In genomic region chr5:132635873-132636272, GRCh38 we compare ENCODE assay signal across 1 cellular context.
TF ChIP-seq lines count a peak whose summit lies in the region.

No MANE protein-coding gene starts in this region.

TF ChIP-seq in HepG2, 621 proteins besides CTCF, POLR2A, EP300 and RAD21:
- TF ChIP-seq TBX3 (IDR thresholded peaks at IDR 0.05; ENCODE audit: borderline replicate concordance) (no peak), ZNF30 (CRISPR knock-in tag; IDR thresholded peaks at IDR 0.05) (no peak), ZNF350 (CRISPR knock-in tag; IDR thresholded peaks at IDR 0.05; ENCODE audit: borderline replicate concordance, low read depth) (no peak), ARID2 (CRISPR knock-in tag; IDR thresholded peaks at IDR 0.05; ENCODE audit: borderline replicate concordance) (no peak), MAFK (conservative IDR thresholded peaks at IDR 0.05 in 1 of 2, IDR thresholded peaks at IDR 0.05 in 1 of 2; ENCODE audit: low read length in 2 of 2) (no peak), PAWR (CRISPR knock-in tag; IDR thresholded peaks at IDR 0.05; ENCODE audit: borderline replicate concordance) (no peak), CEBPG (CRISPR knock-in tag; IDR thresholded peaks at IDR 0.05) (no peak), GMEB2 (CRISPR knock-in tag; IDR thresholded peaks at IDR 0.05; ENCODE audit: low read depth) (no peak), GPBP1L1 (CRISPR knock-in tag; IDR thresholded peaks at IDR 0.05) (no peak), HNRNPUL1 (IDR thresholded peaks at IDR 0.05; ENCODE audit: low read depth, low read length) (no peak), ZNF704 (CRISPR knock-in tag; IDR thresholded peaks at IDR 0.05; ENCODE audit: borderline replicate concordance) (no peak), ADNP (CRISPR knock-in tag; IDR thresholded peaks at IDR 0.05) (no peak), HBP1 (CRISPR knock-in tag; IDR thresholded peaks at IDR 0.05; ENCODE audit: low read depth) (no peak), FOXA1 (IDR thresholded peaks at IDR 0.05) (no peak), FOXA1 (CRISPR knock-in tag; IDR thresholded peaks at IDR 0.05) (no peak), HDAC6 (IDR thresholded peaks at IDR 0.05; ENCODE audit: low read depth, low read length) (no peak), ZFP41 (CRISPR knock-in tag; IDR thresholded peaks at IDR 0.05; ENCODE audit: borderline replicate concordance) (no peak), SNAPC2 (CRISPR knock-in tag; IDR thresholded peaks at IDR 0.05) (no peak), IKZF4 (CRISPR knock-in tag; IDR thresholded peaks at IDR 0.05; ENCODE audit: borderline replicate concordance, low read depth, not compliant biosample characterization) (no peak)
TF ChIP-seq in HepG2: peak in this region for 0.
